Comparison of ENCODE assay signal across 8 cellular contexts in the genomic region with DNA sequence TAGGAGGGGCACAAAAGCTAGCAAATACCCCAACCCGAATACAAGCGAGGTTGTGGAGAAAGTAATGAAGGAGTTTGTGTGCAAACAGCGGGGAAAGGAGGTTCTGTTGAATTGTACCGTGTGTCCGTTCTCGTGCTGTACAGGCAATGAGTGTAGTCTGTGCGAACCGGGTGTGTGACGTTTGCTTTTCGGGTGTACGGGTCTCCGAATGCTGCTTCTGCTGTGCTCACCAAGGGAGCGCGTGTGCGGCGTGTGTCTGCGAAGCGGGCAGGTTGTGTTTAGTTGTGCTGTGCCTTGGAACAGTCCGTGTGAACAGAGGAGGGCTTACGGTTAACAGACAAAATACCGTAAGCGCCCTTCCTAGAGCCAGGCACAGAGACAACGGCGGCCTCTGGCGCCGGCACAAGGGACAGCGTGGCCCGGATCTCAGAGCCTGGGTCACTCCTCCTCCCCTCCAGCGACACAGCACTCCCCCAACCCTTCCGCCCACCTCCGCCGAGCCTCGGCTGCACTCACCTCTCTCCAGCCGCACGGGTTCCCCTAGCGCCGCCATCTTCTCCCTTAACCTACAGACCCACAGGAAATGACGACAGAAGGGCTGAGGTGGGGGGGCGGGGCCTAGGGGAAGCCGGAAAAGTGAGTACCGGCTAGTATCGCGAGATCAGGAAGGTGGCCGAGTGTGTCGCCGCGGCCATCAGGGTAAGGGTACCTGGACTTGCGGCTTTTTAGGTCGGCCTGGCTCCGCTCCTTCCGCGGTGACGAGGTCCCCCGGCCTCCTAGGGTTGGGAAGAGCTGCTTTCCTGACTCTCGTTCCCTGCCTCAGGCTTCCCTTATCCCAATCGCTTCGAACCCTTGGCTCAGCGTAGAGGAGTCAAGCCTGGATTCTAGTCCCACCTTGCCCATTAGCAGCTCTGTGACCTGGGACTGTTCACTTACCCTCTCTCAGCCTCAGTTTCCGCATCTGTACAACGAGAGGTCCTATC. TPM values are rescaled to one million over a fixed set of nuclear protein-coding genes. Genes with fewer than 3 reads are reported as not detected.
A peak's percentile ranks its signal among the peaks of the same experiment; 100 is the strongest.
DNase-seq lines count a peak whose midpoint lies in the region; ATAC-seq and TF ChIP-seq lines count a peak whose summit lies in the region.

LIN7C (minus strand) TSS at position 570 of the 983 bp plus-strand sequence; CDS start at position 553, 17 bp downstream.

- peak within 1 kb of the TSS; percentile 98 for H3K4me2 ChIP-seq in PC-3 (ENCODE audit: low read length)

- no peaks in the 10 kb centered on the region for H3K36me3 Mint-ChIP-seq in IgD-negative memory B cell

- TF ChIP-seq CTCF in PC-3 (conservative IDR thresholded peaks at IDR 0.05; ENCODE audit: low read depth, low read length), result no peak

- POLR2A ChIA-PET in PC-3 (lab: Charles Lee; ENCODE audit: unreplicated experiment), result no interaction called here

- DNase-seq in DMS153 treated with DMSO at 0.1 percent for 48 hours (lab: John Stamatoyannopoulos, UW; ENCODE audit: unreplicated experiment) (peak; percentile 91), PC-3 (peak; percentile 92)
- peak; percentile 92 for DNase-seq in activated T-cell treated with anti-CD3 and anti-CD28 coated beads, Interleukin-2, amount 50 U/mL, for 1 hour
- DNase-seq in stimulated activated CD8-positive, alpha-beta memory T cell treated with anti-CD3 and anti-CD28 coated beads, Interleukin-7, amount 100 ng/mL, for 4 hours (ENCODE audit: low read depth in 2 of 2), result peak; percentile 94 to 96

- BruUV-seq in PC-3 (replicated peaks; lab: Mats Ljungman, UMichigan), result TSS peak; percentile 77

- intact Hi-C loops in PC-3 (cut with micrococcal nuclease), result loop anchor here (5.0 kb wide), 1 partner anchor 106 kb away; no protein-coding TSS in a partner anchor

- CTCF ChIA-PET in PC-3 (lab: Charles Lee), result no interaction called here

- H3K27ac Mint-ChIP-seq in IgD-negative memory B cell, result peak within 1 kb of the TSS; percentile 96 to 99 (median 98)

- no peaks in the 10 kb centered on the region for H3K9me2 ChIP-seq in PC-3 (replicated peaks; ENCODE audit: low read length)

- H3K9ac ChIP-seq in PC-3 (ENCODE audit: low read length), result peak within 1 kb of the TSS; percentile 98

- no peaks in the 10 kb centered on the region for H3F3A ChIP-seq in PC-3 (ENCODE audit: low read length, unreplicated experiment)

- no peaks in the 10 kb centered on the region for H3K27me3 Mint-ChIP-seq in IgD-negative memory B cell

- peaks cover 57% of the 10 kb centered on the region for H3K79me2 ChIP-seq in PC-3 (ENCODE audit: low read length)

- no peaks in the 10 kb centered on the region for H3K9me3 Mint-ChIP-seq in IgD-negative memory B cell

- H3K27me3 ChIP-seq in PC-3 (ENCODE audit: low read length) (no peaks in the 10 kb centered on the region), muscle layer of duodenum (ENCODE audit: low read depth, low read length) (no peaks in the 10 kb centered on the region)

- peaks cover 11% of the 10 kb centered on the region for H4K20me1 ChIP-seq in PC-3 (ENCODE audit: low read length)

- H3K4me3 ChIP-seq in PC-3 (ENCODE audit: low read length) (peak within 1 kb of the TSS; percentile 87), muscle layer of duodenum (ENCODE audit: low read depth in 1 of 2, low read length in 2 of 2) (peak within 1 kb of the TSS; percentile 95 to 99)

- H3K4me1 ChIP-seq in PC-3 (ENCODE audit: insufficient read depth, low read length), result peaks cover 16% of the 10 kb centered on the region
- H3K4me1 ChIP-seq in muscle layer of duodenum (ENCODE audit: control insufficient read depth in 1 of 2, insufficient read depth in 2 of 2, low read length in 2 of 2), result peaks cover 16 to 45% of the 10 kb centered on the region in 2 donors

- no peaks in the 10 kb centered on the region for H3K9me3 ChIP-seq in PC-3 (ENCODE audit: low read length)
- no peaks in the 10 kb centered on the region for H3K9me3 ChIP-seq in muscle layer of duodenum (ENCODE audit: control insufficient read depth in 1 of 2, low read length in 2 of 2)

- peak within 1 kb of the TSS; percentile 94 for H2AFZ ChIP-seq in PC-3 (ENCODE audit: low read length)

- H3K27ac ChIP-seq in PC-3 (ENCODE audit: low read length), result peak within 1 kb of the TSS; percentile 53
- H3K27ac ChIP-seq in muscle layer of duodenum (ENCODE audit: low read length), result peak within 1 kb of the TSS; percentile 90

- H3K36me3 ChIP-seq in PC-3 (ENCODE audit: low read depth, low read length) (peaks cover 7% of the 10 kb centered on the region), muscle layer of duodenum (ENCODE audit: control insufficient read depth in 1 of 2, insufficient read depth in 2 of 2, low read length in 2 of 2) (no peaks in the 10 kb centered on the region)

- peak within 1 kb of the TSS; percentile 96 to 100 (median 98) for H3K4me3 Mint-ChIP-seq in IgD-negative memory B cell

- ATAC-seq in GM21529 (IDR thresholded peaks at IDR 0.05; ENCODE audit: unreplicated experiment) (peak; percentile 96), PC-3 (peak; percentile 96), esophagus mucosa (peak; percentile 99)

- peaks cover 32 to 36% (median 35%) of the 10 kb centered on the region in 3 donors for H3K4me1 Mint-ChIP-seq in IgD-negative memory B cell

RNA-seq across cellular contexts. Expression of gene LIN7C, which starts in this region (rescaled TPM):
- polyA plus RNA-seq in IgD-negative memory B cell, result 10.7 TPM
- total RNA-seq in PC-3 (2014; rRNA removed) (21.7 and 26.6 TPM in 2 replicates), esophagus mucosa (25.7 TPM)

Comparison
In these comparisons a context has a peak if more than half of its experiments do, and no peak if none do; other contexts are left out.
1. Peak in every context shown above with its lines: DNase-seq, ATAC-seq, H3K4me3 ChIP-seq and H3K27ac ChIP-seq.